Comparison of ENCODE assay signal across 17 cellular contexts in genomic region chr16:28898942-28899341, GRCh38. TPM values are rescaled to one million over a fixed set of nuclear protein-coding genes. Genes with fewer than 3 reads are reported as not detected.
DNase-seq lines count a peak whose midpoint lies in the region; ATAC-seq, FAIRE-seq and TF ChIP-seq lines count a peak whose summit lies in the region.
"Had no signal": no experiment of that assay in that cellular context is flagged by ENCODE, and none has a peak within 500 bp of the region (broad histone marks: within the 10 kb centered on the region; RNA-seq: fewer than 3 reads in every experiment).

No MANE protein-coding gene starts in this region.

- H3K4me3 Mint-ChIP-seq in neural crest cell, result no peak overlapping the region
- no peak overlapping the region for H3K4me3 Mint-ChIP-seq in stimulated activated naive B cell treated with anti-CD40 and anti-IgM and Interleukin-4, amounts not matched to agents 10 μg/mL and 1 μg/mL and 100 μg/mL, for 72 hours
- H3K4me3 Mint-ChIP-seq: B cell; CD8-positive, alpha-beta T cell; H9 had no signal

- intact Hi-C loops in posterior cingulate gyrus (cut with DNase I), result no loop called here

- no peak for ATAC-seq in stimulated activated naive B cell treated with anti-CD40 and anti-IgM and Interleukin-4, amounts not matched to agents 10 μg/mL and 1 μg/mL and 100 μg/mL, for 72 hours (replicated peaks)
- ATAC-seq in GM18861 (IDR thresholded peaks at IDR 0.05; ENCODE audit: unreplicated experiment), result no peak
- ATAC-seq: CD8-positive, alpha-beta T cell; HepG2 had no signal

- H3K27ac ChIP-seq in KOPT-K1 (ENCODE audit: low read depth, low read length, poor library complexity, severe bottlenecking), result peak overlapping the region; percentile 43

- H3K27me3 Mint-ChIP-seq in neural crest cell (ENCODE audit: low read depth), result no peaks in the 10 kb centered on the region
- no peaks in the 10 kb centered on the region for H3K27me3 Mint-ChIP-seq in stimulated activated naive B cell treated with anti-CD40 and anti-IgM and Interleukin-4, amounts not matched to agents 10 μg/mL and 1 μg/mL and 100 μg/mL, for 72 hours
- H3K27me3 Mint-ChIP-seq: B cell had no signal

- H3K27ac Mint-ChIP-seq in neural crest cell (ENCODE audit: unreplicated experiment), result peak overlapping the region; percentile 30
- peak overlapping the region; percentile 81 for H3K27ac Mint-ChIP-seq in stimulated activated naive B cell treated with anti-CD40 and anti-IgM and Interleukin-4, amounts not matched to agents 10 μg/mL and 1 μg/mL and 100 μg/mL, for 72 hours
- H3K27ac Mint-ChIP-seq: B cell; CD8-positive, alpha-beta T cell; H9 had no signal

- DNase-seq in GM12891 (ENCODE audit: insufficient read length, low spot score) (no peak), neural crest cell (ENCODE audit: low read depth, low spot score) (no peak), posterior cingulate gyrus (no peak)
- no peak for DNase-seq in stimulated activated naive B cell treated with anti-CD40 and anti-IgM and Interleukin-4, amounts not matched to agents 10 μg/mL and 1 μg/mL and 100 μg/mL, for 72 hours
- DNase-seq: Calu3; CD8-positive, alpha-beta T cell; DMS79 treated with DMSO at 0.1 percent for 48 hours; GF-D8; H9 had no signal

- no peak for TF ChIP-seq POLR2A in GM12891 (IDR thresholded peaks at IDR 0.05; ENCODE audit: low read depth, low read length)

- H3K36me3 Mint-ChIP-seq in neural crest cell (ENCODE audit: low read depth), result no peaks in the 10 kb centered on the region
- H3K36me3 Mint-ChIP-seq in stimulated activated naive B cell treated with anti-CD40 and anti-IgM and Interleukin-4, amounts not matched to agents 10 μg/mL and 1 μg/mL and 100 μg/mL, for 72 hours, result peaks cover 18 to 19% of the 10 kb centered on the region in 2 donors
- H3K36me3 Mint-ChIP-seq: CD8-positive, alpha-beta T cell had no signal

- no peak for TF ChIP-seq CTCF in neural crest cell (conservative IDR thresholded peaks at IDR 0.05)

- peaks cover 8% of the 10 kb centered on the region for H3K36me3 ChIP-seq in KOPT-K1 (ENCODE audit: insufficient read depth, low read length)

- H3K4me1 Mint-ChIP-seq in neural crest cell, result no peaks in the 10 kb centered on the region
- H3K4me1 Mint-ChIP-seq in stimulated activated naive B cell treated with anti-CD40 and anti-IgM and Interleukin-4, amounts not matched to agents 10 μg/mL and 1 μg/mL and 100 μg/mL, for 72 hours, result peaks cover 16 to 32% of the 10 kb centered on the region in 2 donors
- H3K4me1 Mint-ChIP-seq: H9 had no signal

- peak; percentile 31 for FAIRE-seq in GM12891 (lab: Jason Lieb, UNC)
- FAIRE-seq: GM19239, H1, HepG2 had no signal

- H3K9me3 ChIP-seq in KOPT-K1 (ENCODE audit: insufficient read depth, low read length, poor library complexity, severe bottlenecking), result no peaks in the 10 kb centered on the region
- H3K9me3 ChIP-seq: BLaER1 treated with 17β-estradiol and CSF1 and Interleukin-3, amounts not matched to agents 10 nM and 100 nM had no signal

- H3K9me3 Mint-ChIP-seq in neural crest cell, result no peaks in the 10 kb centered on the region
- H3K9me3 Mint-ChIP-seq in stimulated activated naive B cell treated with anti-CD40 and anti-IgM and Interleukin-4, amounts not matched to agents 10 μg/mL and 1 μg/mL and 100 μg/mL, for 72 hours, result no peaks in the 10 kb centered on the region
- H3K9me3 Mint-ChIP-seq: CD8-positive, alpha-beta T cell; H9 had no signal

TF ChIP-seq in GM12891, 5 proteins besides CTCF, POLR2A, EP300 and RAD21:
- TF ChIP-seq SPI1 (IDR thresholded peaks at IDR 0.05; ENCODE audit: low read depth, low read length), result no peak
- no peak for TF ChIP-seq POLR2AphosphoS5 (IDR thresholded peaks at IDR 0.05; ENCODE audit: low read depth, low read length)
- no peak for TF ChIP-seq TAF1 (IDR thresholded peaks at IDR 0.05; ENCODE audit: low read depth, low read length)

RNA-seq across cellular contexts. Expression of gene ATP2A1, which starts 20.7 kb away (rescaled TPM):
- 1.6 TPM for polyA plus RNA-seq in GM12891 (2012; ENCODE audit: low read depth, missing spikeins)
- total RNA-seq in neural crest cell, result 3.1 and 3.3 TPM in 2 replicates

RNA-seq across cellular contexts. Expression of gene RABEP2, which starts 26.1 kb away (rescaled TPM):
- polyA plus RNA-seq in GM12891 (2012; ENCODE audit: low read depth, missing spikeins), result 21.0 TPM
- total RNA-seq in neural crest cell, result 19.9 and 20.2 TPM in 2 replicates

RNA-seq across cellular contexts. Expression of gene CD19, which starts 32.8 kb away (rescaled TPM):
- polyA plus RNA-seq in GM12891 (2012; ENCODE audit: low read depth, missing spikeins), result 58.8 TPM
- total RNA-seq in neural crest cell, result not detected in 2 replicates
- total RNA-seq: A172, Calu3 had no signal

RNA-seq across cellular contexts. Expression of gene SH2B1, which starts 35.3 kb away (rescaled TPM):
- polyA plus RNA-seq in GM12891 (2012; ENCODE audit: low read depth, missing spikeins), result 26.7 TPM
- total RNA-seq in neural crest cell, result 60.6 and 66.9 TPM in 2 replicates

RNA-seq across cellular contexts. Expression of gene NFATC2IP, which starts 51.8 kb away (rescaled TPM):
- polyA plus RNA-seq in GM12891 (2012; ENCODE audit: low read depth, missing spikeins), result 27.3 TPM
- 63.9 and 67.3 TPM in 2 replicates for total RNA-seq in neural crest cell
